In genomic region chr1:26786437-26787380, GRCh38 we compare ENCODE assay signal across 8 cellular contexts. TPM values are rescaled to one million over a fixed set of nuclear protein-coding genes. Genes with fewer than 3 reads are reported as not detected.
DNase-seq lines count a peak whose midpoint lies in the region; ATAC-seq and TF ChIP-seq lines count a peak whose summit lies in the region.

No MANE protein-coding gene starts in this region.

- H3K4me1 ChIP-seq in HAP-1 (peaks cover 40% of the 10 kb centered on the region), Panc1 (ENCODE audit: control insufficient read depth, insufficient read depth, low read length) (peaks cover 76% of the 10 kb centered on the region), right cardiac atrium (ENCODE audit: control insufficient read depth, insufficient read depth, low read length) (peaks cover 16% of the 10 kb centered on the region)

- H3K9me3 Mint-ChIP-seq in progenitor cell of endocrine pancreas (ENCODE audit: low read depth): no peaks in the 10 kb centered on the region

- in situ Hi-C loops in HAP-1 (cut with MboI; ENCODE audit: low sequenced_read_pairs) (loop anchor here (5.0 kb wide), 1 partner anchor 184 kb away; no protein-coding TSS in a partner anchor), Panc1 (cut with HindIII; ENCODE audit: low pct_unique_long_range_greater_than_20kb, low sequenced_read_pairs) (loop anchor here (5.0 kb wide), 1 partner anchor 184 kb away; no protein-coding TSS in a partner anchor)

- intact Hi-C loops in Panc1 (cut with micrococcal nuclease; ENCODE audit: unreplicated experiment): loop anchor here (5.0 kb wide), 1 partner anchor 89 kb away; the partner anchor contains the start of gene ARID1A
- intact Hi-C loops in right cardiac atrium (cut with DNase I): loop anchor here in 3 of 4 donors (2.0 to 10.0 kb wide), 3 partner anchors 82 to 282 kb away; no protein-coding TSS in a partner anchor

- CTCF ChIA-PET in Panc1 (lab: Charles Lee): interaction anchor here (1.4 kb wide), 1 partner anchor 110 kb away, joined by 3 read pairs; no protein-coding TSS in a partner anchor

- WGBS in right cardiac atrium: 3% methylated on average over 12 of the region's 12 CpGs

- H3K36me3 ChIP-seq in HAP-1 (replicated peaks) (peaks cover 17% of the 10 kb centered on the region), Panc1 (ENCODE audit: control insufficient read depth, insufficient read depth, low read length) (peaks cover 11% of the 10 kb centered on the region)

- peaks cover 7% of the 10 kb centered on the region for H3K36me3 Mint-ChIP-seq in progenitor cell of endocrine pancreas (ENCODE audit: insufficient read depth)

- H3K27me3 ChIP-seq in HAP-1 (ENCODE audit: low read depth) (no peaks in the 10 kb centered on the region), Panc1 (ENCODE audit: control insufficient read depth, insufficient read depth, low read length) (no peaks in the 10 kb centered on the region), right cardiac atrium (ENCODE audit: control insufficient read depth, insufficient read depth) (no peaks in the 10 kb centered on the region)

- POLR2A ChIA-PET in Panc1 (lab: Charles Lee): interaction anchor here (1.4 kb wide), 1 partner anchor 177 kb away, joined by 3 read pairs; no protein-coding TSS in a partner anchor

- peak; percentile 83 for DNase-seq in CMK (ENCODE audit: low read depth)
- peak in 1 of 2 experiments; percentile 59 for DNase-seq in HAP-1 (ENCODE audit: low spot score in 2 of 2)
- no peak for DNase-seq in Panc1 (ENCODE audit: low read depth, low spot score)
- DNase-seq in right cardiac atrium: peak; percentile 77 to 89 (median 88)
- DNase-seq in progenitor cell of endocrine pancreas (ENCODE audit: low spot score, unreplicated experiment): no peak
- DNase-seq in NCI-H128 (lab: John Stamatoyannopoulos, UW; ENCODE audit: unreplicated experiment): no peak
- DNase-seq in NCI-H1436 treated with DMSO at 0.1 percent for 48 hours (lab: John Stamatoyannopoulos, UW): no peak

- H3K27ac ChIP-seq in Panc1 (ENCODE audit: low read length) (peak overlapping the region; percentile 100), angular gyrus (ENCODE audit: low read depth, low read length) (peak overlapping the region; percentile 100), right cardiac atrium (ENCODE audit: low read length) (peak overlapping the region; percentile 100)

- H3K4me1 Mint-ChIP-seq in progenitor cell of endocrine pancreas (ENCODE audit: low read depth): peaks cover 55% of the 10 kb centered on the region

- peak overlapping the region; percentile 56 for H3K4me3 ChIP-seq in HAP-1
- peak overlapping the region; percentile 63 to 71 for H3K4me3 ChIP-seq in Panc1 (ENCODE audit: low read depth in 2 of 2, low read length in 2 of 2)
- H3K4me3 ChIP-seq in right cardiac atrium (ENCODE audit: low read length): peak overlapping the region; percentile 81

- TSS peak; percentile 71 for BruUV-seq in Panc1 (replicated peaks; lab: Mats Ljungman, UMichigan)

- ATAC-seq in Panc1: peak; percentile 60
- ATAC-seq in right cardiac atrium: peak; percentile 63 to 66

- no peaks in the 10 kb centered on the region for H3K27me3 Mint-ChIP-seq in progenitor cell of endocrine pancreas

- H3K9me3 ChIP-seq in HAP-1 (no peaks in the 10 kb centered on the region), Panc1 (ENCODE audit: control insufficient read depth, insufficient read depth, low read depth, low read length) (no peaks in the 10 kb centered on the region), right cardiac atrium (ENCODE audit: control insufficient read depth, low read length) (no peaks in the 10 kb centered on the region)

- peak overlapping the region; percentile 97 for H3K4me3 Mint-ChIP-seq in progenitor cell of endocrine pancreas (ENCODE audit: low read depth)

- TF ChIP-seq CTCF in Panc1 (IDR thresholded peaks at IDR 0.05) (no peak), progenitor cell of endocrine pancreas (IDR thresholded peaks at IDR 0.05; ENCODE audit: unreplicated experiment) (no peak)

- peak overlapping the region; percentile 99 for H3K27ac Mint-ChIP-seq in progenitor cell of endocrine pancreas

RNA-seq across cellular contexts. Expression of gene PIGV, which starts 1.0 kb away (rescaled TPM):
- 20.1 TPM for total RNA-seq in Panc1 (2021; ENCODE audit: unreplicated experiment)
- polyA plus RNA-seq in Panc1 (2012; ENCODE audit: insufficient read length): 20.2 TPM
- 1 to 10 TPM; 5.2 to 7.3 (median 5.9) TPM for total RNA-seq in right cardiac atrium
- 3.9 TPM for polyA plus RNA-seq in right cardiac atrium
- 10.2 and 12.1 TPM in 2 replicates for total RNA-seq in progenitor cell of endocrine pancreas

RNA-seq across cellular contexts. Expression of gene ZDHHC18, which starts 39.8 kb away (rescaled TPM):
- 45.4 TPM for total RNA-seq in Panc1 (2021; ENCODE audit: unreplicated experiment)
- 66.3 TPM for polyA plus RNA-seq in Panc1 (2012; ENCODE audit: insufficient read length)
- total RNA-seq in right cardiac atrium: 10 to 100 TPM; 11.8 to 14.4 (median 13.5) TPM
- 12.3 TPM for polyA plus RNA-seq in right cardiac atrium
- 22.9 and 26.1 TPM in 2 replicates for total RNA-seq in progenitor cell of endocrine pancreas

Comparison
In these comparisons a context has a peak if more than half of its experiments do, and no peak if none do; other contexts are left out.
1. DNase-seq: peak in CMK (single experiment) and right cardiac atrium (3 of 3); none in Panc1 (single experiment), progenitor cell of endocrine pancreas (single experiment), NCI-H128 (single experiment) and NCI-H1436 treated with DMSO at 0.1 percent for 48 hours (single experiment).
2. Peak in every context shown above with its lines, with median percentiles within 50 percentile points of each other: H3K4me3 ChIP-seq and H3K27ac ChIP-seq.